ENCODE assay signal across 8 cellular contexts in genomic region chr3:102235679-102236078, GRCh38.
A peak's percentile ranks its signal among the peaks of the same experiment; 100 is the strongest.
DNase-seq lines count a peak whose midpoint lies in the region; ATAC-seq and TF ChIP-seq lines count a peak whose summit lies in the region.

No MANE protein-coding gene starts in this region.

- no peak overlapping the region for H3K4me3 ChIP-seq in transverse colon

- no peak overlapping the region for H3K27ac ChIP-seq in transverse colon

- H3K9me3 Mint-ChIP-seq in natural killer cell (no peaks in the 10 kb centered on the region), brain (no peaks in the 10 kb centered on the region)
- H3K9me3 Mint-ChIP-seq in natural killer cell treated with Interleukin-12 subunit alpha and Interleukin-12 subunit beta and Interleukin-15 and Interleukin-18, amount 100 ng/mL, for 72 hours = no peaks in the 10 kb centered on the region

- TF ChIP-seq EP300 in transverse colon (IDR thresholded peaks at IDR 0.05; ENCODE audit: low read depth) = no peak

- WGBS in transverse colon (ENCODE audit: low coverage in 1 of 2), 2 donors = 26 to 64% methylated on average over 3 to 5 of the region's 5 CpGs

- no peak overlapping the region for H3K4me3 Mint-ChIP-seq in natural killer cell
- H3K4me3 Mint-ChIP-seq in natural killer cell treated with Interleukin-12 subunit alpha and Interleukin-12 subunit beta and Interleukin-15 and Interleukin-18, amount 100 ng/mL, for 72 hours = no peak overlapping the region
- H3K4me3 Mint-ChIP-seq in brain = no peak overlapping the region

- peak in 1 of 3 donors; percentile 36 for ATAC-seq in natural killer cell
- no peak for ATAC-seq in natural killer cell treated with Interleukin-12 subunit alpha and Interleukin-12 subunit beta and Interleukin-15 and Interleukin-18, amount 100 ng/mL, for 72 hours

- no peaks in the 10 kb centered on the region for H3K4me1 Mint-ChIP-seq in natural killer cell
- H3K4me1 Mint-ChIP-seq in natural killer cell treated with Interleukin-12 subunit alpha and Interleukin-12 subunit beta and Interleukin-15 and Interleukin-18, amount 100 ng/mL, for 72 hours (ENCODE audit: low read depth in 2 of 2) = no peaks in the 10 kb centered on the region
- H3K4me1 Mint-ChIP-seq in brain = no peaks in the 10 kb centered on the region

- no peaks in the 10 kb centered on the region for H3K9me3 ChIP-seq in transverse colon

- no peaks in the 10 kb centered on the region for H3K36me3 Mint-ChIP-seq in natural killer cell
- H3K36me3 Mint-ChIP-seq in natural killer cell treated with Interleukin-12 subunit alpha and Interleukin-12 subunit beta and Interleukin-15 and Interleukin-18, amount 100 ng/mL, for 72 hours = no peaks in the 10 kb centered on the region
- H3K36me3 Mint-ChIP-seq in brain = no peaks in the 10 kb centered on the region

- peaks cover 0 to 20% (median 3%) of the 10 kb centered on the region in 4 donors for H3K4me1 ChIP-seq in transverse colon

- H3K27ac Mint-ChIP-seq in natural killer cell = no peak overlapping the region
- no peak overlapping the region for H3K27ac Mint-ChIP-seq in natural killer cell treated with Interleukin-12 subunit alpha and Interleukin-12 subunit beta and Interleukin-15 and Interleukin-18, amount 100 ng/mL, for 72 hours
- no peak overlapping the region for H3K27ac Mint-ChIP-seq in brain

- H3K27me3 ChIP-seq in transverse colon = no peaks in the 10 kb centered on the region

- intact Hi-C loops in natural killer cell (cut with micrococcal nuclease) = loop anchor here (2.0 kb wide), 1 partner anchor 301 kb away; no protein-coding TSS in a partner anchor
- intact Hi-C loops in transverse colon (cut with DNase I; ENCODE audit: low total_unique reads) = no loop called here

- TF ChIP-seq CTCF in natural killer cell (IDR thresholded peaks at IDR 0.05) (peak; percentile 37), brain (conservative IDR thresholded peaks at IDR 0.05) (peak; percentile 46 to 54), transverse colon (IDR thresholded peaks at IDR 0.05) (peak in 3 of 5 experiments; percentile 6 to 67 (median 56))

- no peaks in the 10 kb centered on the region for H3K36me3 ChIP-seq in transverse colon

- in situ Hi-C loops in transverse colon (cut with MboI; ENCODE audit: low pct_ligation_motif_present in 1 of 4, low pct_unique_long_range_greater_than_20kb in 1 of 4, low sequenced_read_pairs in 3 of 4) = loop anchor here in 3 of 4 donors (10.0 to 25.0 kb wide), 2 partner anchors 299 to 302 kb away; no protein-coding TSS in a partner anchor

- DNase-seq in natural killer cell (no peak), LHCN-M2 (ENCODE audit: low read depth) (peak; percentile 36), transverse colon (no peak), hepatic stellate cell (ENCODE audit: low spot score) (no peak), SKM-1 (lab: John Stamatoyannopoulos, UW; ENCODE audit: unreplicated experiment) (no peak), GF-D8 (lab: John Stamatoyannopoulos, UW) (no peak)
- DNase-seq in natural killer cell treated with Interleukin-12 subunit alpha and Interleukin-12 subunit beta and Interleukin-15 and Interleukin-18, amount 100 ng/mL, for 72 hours (ENCODE audit: low spot score) = no peak

- H3K27me3 Mint-ChIP-seq in natural killer cell (ENCODE audit: low read depth in 2 of 2) (peaks cover 0 to 10% of the 10 kb centered on the region in 2 donors), brain (peaks cover 3% of the 10 kb centered on the region)
- peaks cover 11 to 19% of the 10 kb centered on the region in 2 donors for H3K27me3 Mint-ChIP-seq in natural killer cell treated with Interleukin-12 subunit alpha and Interleukin-12 subunit beta and Interleukin-15 and Interleukin-18, amount 100 ng/mL, for 72 hours

- no peak for TF ChIP-seq POLR2A in transverse colon (IDR thresholded peaks at IDR 0.05)
